ENCODE assay signal across 8 cellular contexts in genomic region chr10:45972813-45973169, GRCh38. TPM values are rescaled to one million over a fixed set of nuclear protein-coding genes. Genes with fewer than 3 reads are reported as not detected.
DNase-seq lines count a peak whose midpoint lies in the region; ATAC-seq, FAIRE-seq and TF ChIP-seq lines count a peak whose summit lies in the region.
"Not testable (repeated sequence)": the region's sequence is repeated elsewhere in the genome, so short reads cannot be mapped to it uniquely, and the experiment has no call there.

No MANE protein-coding gene starts in this region.

- FAIRE-seq in A549 (lab: Jason Lieb, UNC): not testable (repeated sequence)

- H3K4me3 ChIP-seq in A549 (peak overlapping the region; percentile 89), NB4 (ENCODE audit: low read depth, low read length) (peak overlapping the region; percentile 87), endocrine pancreas (ENCODE audit: control insufficient read depth, insufficient read depth, low read length) (peak overlapping the region; percentile 87), psoas muscle (peak overlapping the region; percentile 85)

- H3K4me1 Mint-ChIP-seq in activated T-cell treated with anti-CD3 and anti-CD28 coated beads, Interleukin-2, amount 50 U/mL, for 24 hours (ENCODE audit: low read depth): peaks cover 37% of the 10 kb centered on the region

- peak overlapping the region; percentile 80 for H3K9ac ChIP-seq in endocrine pancreas (ENCODE audit: control insufficient read depth, insufficient read depth, low read length)

- CTCF ChIA-PET in A549 (lab: Yijun Ruan, JAX): not testable (repeated sequence)

- POLR2A ChIA-PET in A549 (lab: Yijun Ruan, JAX): interaction anchor here (1.1 kb wide), 1 partner anchor 37 kb away, joined by 3 read pairs; no protein-coding TSS in a partner anchor

- not testable (repeated sequence) for H3K27me3 Mint-ChIP-seq in activated T-cell treated with anti-CD3 and anti-CD28 coated beads, Interleukin-2, amount 50 U/mL, for 24 hours

- TF ChIP-seq POLR2A in A549 (IDR thresholded peaks at IDR 0.05; ENCODE audit: low read length); NB4 (IDR thresholded peaks at IDR 0.05; ENCODE audit: extremely low read depth, insufficient read length): not testable (repeated sequence)

- peak overlapping the region; percentile 99 for H3K4me3 Mint-ChIP-seq in activated T-cell treated with anti-CD3 and anti-CD28 coated beads, Interleukin-2, amount 50 U/mL, for 24 hours

- TF ChIP-seq CTCF in A549 (IDR thresholded peaks at IDR 0.05); NB4 (IDR thresholded peaks at IDR 0.05; ENCODE audit: low read depth, low read length); psoas muscle (IDR thresholded peaks at IDR 0.05): not testable (repeated sequence)

- H3K4me2 ChIP-seq in A549: peak overlapping the region; percentile 97

- whole genome bisulfite sequencing in A549 (ENCODE audit: missing lambda C conversion rate): under 1% methylated on average over 10 of the region's 10 CpGs
- 0% methylated on average over 10 of the region's 10 CpGs for WGBS in psoas muscle, 3 donors

- not testable (repeated sequence) for DNase-seq in A549 (ENCODE audit: low read depth in 1 of 2, low spot score in 1 of 2); activated T-cell treated with anti-CD3 and anti-CD28 coated beads, Interleukin-2, amount 50 U/mL, for 24 hours; psoas muscle
- DNase-seq in NB4 (ENCODE audit: low read depth) (peak; percentile 34), left kidney (ENCODE audit: low read depth, low spot score) (peak; percentile 44)

- intact Hi-C loops in psoas muscle (cut with DNase I): not testable (repeated sequence)

- not testable (repeated sequence) for H3K9me3 ChIP-seq in A549; endocrine pancreas (ENCODE audit: control insufficient read depth, low read length); psoas muscle

- peak overlapping the region; percentile 86 to 88 for H3K27ac ChIP-seq in A549
- H3K27ac ChIP-seq in psoas muscle: peak overlapping the region; percentile 81

- H3K27me3 ChIP-seq in endocrine pancreas (ENCODE audit: control insufficient read depth, insufficient read depth, low read length); psoas muscle (ENCODE audit: insufficient read depth in 3 of 3, low read length in 2 of 3): not testable (repeated sequence)

- H3K36me3 Mint-ChIP-seq in activated T-cell treated with anti-CD3 and anti-CD28 coated beads, Interleukin-2, amount 50 U/mL, for 24 hours (ENCODE audit: low read depth): peaks cover 51% of the 10 kb centered on the region

- TF ChIP-seq RAD21 in A549 (conservative IDR thresholded peaks at IDR 0.05 in 1 of 2, IDR thresholded peaks at IDR 0.05 in 1 of 2): not testable (repeated sequence)

- not testable (repeated sequence) for H3K36me3 ChIP-seq in endocrine pancreas (ENCODE audit: control insufficient read depth, insufficient read depth, low read length)
- peaks cover 0 to 21% of the 10 kb centered on the region in 2 donors for H3K36me3 ChIP-seq in psoas muscle (ENCODE audit: insufficient read depth in 1 of 2, low read depth in 1 of 2)

- not testable (repeated sequence) for H3K9me3 Mint-ChIP-seq in activated T-cell treated with anti-CD3 and anti-CD28 coated beads, Interleukin-2, amount 50 U/mL, for 24 hours

- peak overlapping the region; percentile 98 for H3K27ac Mint-ChIP-seq in activated T-cell treated with anti-CD3 and anti-CD28 coated beads, Interleukin-2, amount 50 U/mL, for 24 hours

- ATAC-seq in A549: peak; percentile 51 to 75; a peak in 5 of 6 replicates
- ATAC-seq in GM19023 (IDR thresholded peaks at IDR 0.05; ENCODE audit: unreplicated experiment): peak; percentile 18
- ATAC-seq in HG02970 (IDR thresholded peaks at IDR 0.05; ENCODE audit: low FRiP score, unreplicated experiment): peak; percentile 3
- ATAC-seq in psoas muscle: peak in 1 of 4 donors; percentile 35

- not testable (repeated sequence) for H3K4me1 ChIP-seq in A549; endocrine pancreas (ENCODE audit: control insufficient read depth, insufficient read depth, low read length)
- H3K4me1 ChIP-seq in psoas muscle: peaks cover 20% of the 10 kb centered on the region

- not testable (repeated sequence) for TF ChIP-seq EP300 in A549 (IDR thresholded peaks at IDR 0.05)

RNA-seq across cellular contexts. Expression of gene TIMM23, which starts 0.5 kb away (rescaled TPM):
- polyA plus RNA-seq in A549 (2011; rRNA removed) (176 and 202 TPM in 2 replicates), A549 (2017; fragmentation: RNase III; extraction: RNeasy Plus Mini Kit Qiagen cat#74134 plus additional on column Dnase treatment) (133 to 148 TPM (median 134 TPM) in 3 replicates), psoas muscle (100 to 1,000 TPM; 118 to 134 (median 122) TPM)
- polyA plus RNA-seq in A549 (2012; cell fraction: cytosol; rRNA removed): 99.2 and 106 TPM in 2 replicates
- polyA plus RNA-seq in A549 (2012; cell fraction: nucleus; rRNA removed): 38.5 and 67.0 TPM in 2 replicates
- polyA minus RNA-seq in A549 (2011; rRNA and poly(A)+ RNA removed): 65.8 and 77.5 TPM in 2 replicates
- total RNA-seq in psoas muscle: 100 to 1,000 TPM in 1 of 4 donors, 10 to 100 TPM in 3; 82.9 to 101 (median 90.2) TPM

RNA-seq across cellular contexts. Expression of gene NCOA4, which starts 57.6 kb away (rescaled TPM):
- 112 and 119 TPM in 2 replicates for polyA plus RNA-seq in A549 (2011; rRNA removed)
- polyA plus RNA-seq in A549 (2012; cell fraction: cytosol; rRNA removed): 25.2 and 29.0 TPM in 2 replicates
- 15.0 and 20.0 TPM in 2 replicates for polyA plus RNA-seq in A549 (2012; cell fraction: nucleus; rRNA removed)
- polyA plus RNA-seq in A549 (2017; fragmentation: RNase III; extraction: RNeasy Plus Mini Kit Qiagen cat#74134 plus additional on column Dnase treatment): 67.6 to 72.1 TPM (median 71.2 TPM) in 3 replicates
- polyA minus RNA-seq in A549 (2011; rRNA and poly(A)+ RNA removed): 98.6 and 105 TPM in 2 replicates
- 100 to 1,000 TPM; 129 to 165 (median 142) TPM for total RNA-seq in psoas muscle
- polyA plus RNA-seq in psoas muscle: 100 to 1,000 TPM in 1 of 3 donors, 10 to 100 TPM in 2; 63.3 to 131 (median 75.2) TPM
